In the genomic region with DNA sequence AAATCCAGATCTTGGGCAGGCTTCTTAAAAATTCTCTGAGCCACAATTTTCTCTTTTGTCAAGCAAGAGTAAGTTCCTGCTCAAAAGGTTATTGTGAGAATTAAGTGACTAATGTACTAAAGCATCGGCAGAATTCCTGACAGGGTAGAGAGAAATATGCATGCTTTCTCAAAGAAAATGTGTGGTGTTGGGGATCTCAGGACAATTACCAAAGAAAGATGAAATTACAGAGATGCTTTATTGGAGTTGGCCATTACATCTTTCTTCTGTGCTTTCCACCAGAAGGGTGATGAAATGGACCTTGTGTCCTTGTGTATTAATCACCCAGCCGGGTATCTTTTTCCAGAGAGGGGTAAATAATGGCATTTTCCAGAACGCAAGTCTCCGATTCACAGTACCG, we compare ENCODE assay signal across 22 cellular contexts. TPM values are rescaled to one million over a fixed set of nuclear protein-coding genes. Genes with fewer than 3 reads are reported as not detected.
DNase-seq lines count a peak whose midpoint lies in the region; ATAC-seq and TF ChIP-seq lines count a peak whose summit lies in the region.
"Had no signal": no experiment of that assay in that cellular context is flagged by ENCODE, and none has a peak within 500 bp of the region (broad histone marks: within the 10 kb centered on the region; RNA-seq: fewer than 3 reads in every experiment).

No MANE protein-coding gene starts in this region.

- H3K9me3 Mint-ChIP-seq in activated naive CD8-positive, alpha-beta T cell (ENCODE audit: low read depth), result no peaks in the 10 kb centered on the region
- no peaks in the 10 kb centered on the region for H3K9me3 Mint-ChIP-seq in activated naive CD8-positive, alpha-beta T cell treated with anti-CD3 and anti-CD28 coated beads, Interleukin-2, amount 50 U/mL, for 24 hours
- H3K9me3 Mint-ChIP-seq in activated T-helper 17 cell treated with anti-CD3 and anti-CD28 coated beads, Interleukin-2, amount 50 U/mL, for 72 hours, result no peaks in the 10 kb centered on the region
- H3K9me3 Mint-ChIP-seq in type B pancreatic cell (no peaks in the 10 kb centered on the region), mesothelial cell of epicardium (peaks cover 4% of the 10 kb centered on the region)
- H3K9me3 Mint-ChIP-seq: activated CD4-positive, alpha-beta T cell treated with anti-CD3 and anti-CD28 coated beads, Interleukin-2, amount 10 ng/mL, durations not matched to agents 7 days and 5 days had no signal

- no peak overlapping the region for H4K8ac ChIP-seq in mesenchymal stem cell (ENCODE audit: low read length)

- no peak overlapping the region for H2AFZ ChIP-seq in mesenchymal stem cell (ENCODE audit: low read depth, low read length)
- H2AFZ ChIP-seq: parathyroid adenoma had no signal

- H2BK5ac ChIP-seq in mesenchymal stem cell (ENCODE audit: low read depth, low read length, poor library complexity, severe bottlenecking), result no peak overlapping the region

- no peak overlapping the region for H3K23ac ChIP-seq in mesenchymal stem cell (ENCODE audit: low read length in 2 of 2)

- DNase-seq in activated naive CD8-positive, alpha-beta T cell treated with anti-CD3 and anti-CD28 coated beads, Interleukin-2, amount 50 U/mL, for 24 hours, result no peak
- DNase-seq in mesenchymal stem cell (no peak), type B pancreatic cell (ENCODE audit: extremely low spot score, unreplicated experiment) (no peak), mesothelial cell of epicardium (ENCODE audit: low spot score in 2 of 2, unreplicated experiment in 2 of 2) (no peak)
- DNase-seq in effector memory CD4-positive, alpha-beta T cell, result no peak
- DNase-seq: activated CD4-positive, alpha-beta T cell treated with anti-CD3 and anti-CD28 coated beads, Interleukin-2, amount 10 ng/mL, durations not matched to agents 7 days and 5 days; activated CD8-positive, alpha-beta memory T cell treated with anti-CD3 and anti-CD28 coated beads, Interleukin-2, amount 50 U/mL, for 4 hours; activated gamma-delta T cell treated with Interleukin-2 at 50 U/mL for 16 hours; CD4-positive, CD25-positive, alpha-beta regulatory T cell; cortex of kidney; HCEC 1CT; IMR-90; NCI-H1694 treated with DMSO at 0.1 percent for 48 hours; stimulated activated CD4-positive, alpha-beta T cell treated with anti-CD3 and anti-CD28 coated beads, Interleukin-4, amount 100 ng/mL, for 1 hour had no signal

- no peak for ATAC-seq in activated naive CD8-positive, alpha-beta T cell treated with anti-CD3 and anti-CD28 coated beads, Interleukin-2, amount 50 U/mL, for 24 hours
- no peak for ATAC-seq in activated T-helper 17 cell treated with anti-CD3 and anti-CD28 coated beads, Interleukin-2, amount 50 U/mL, for 72 hours (replicated peaks)
- no peak for ATAC-seq in GM21390 (IDR thresholded peaks at IDR 0.05; ENCODE audit: unreplicated experiment)

- H4K91ac ChIP-seq in mesenchymal stem cell (ENCODE audit: low read length), result no peak overlapping the region

- peaks cover 33% of the 10 kb centered on the region for H3K27me3 Mint-ChIP-seq in activated naive CD8-positive, alpha-beta T cell
- H3K27me3 Mint-ChIP-seq in activated naive CD8-positive, alpha-beta T cell treated with anti-CD3 and anti-CD28 coated beads, Interleukin-2, amount 50 U/mL, for 24 hours, result peaks cover 52% of the 10 kb centered on the region
- H3K27me3 Mint-ChIP-seq in activated T-helper 17 cell treated with anti-CD3 and anti-CD28 coated beads, Interleukin-2, amount 50 U/mL, for 72 hours, result peaks cover 36% of the 10 kb centered on the region
- H3K27me3 Mint-ChIP-seq in type B pancreatic cell, result peaks cover 24% of the 10 kb centered on the region
- H3K27me3 Mint-ChIP-seq in mesothelial cell of epicardium (ENCODE audit: low read depth), result peaks cover 21% of the 10 kb centered on the region

- H3K18ac ChIP-seq in mesenchymal stem cell (ENCODE audit: low read depth in 1 of 2, low read length in 2 of 2), result no peak overlapping the region

- TF ChIP-seq CTCF in type B pancreatic cell (conservative IDR thresholded peaks at IDR 0.05), result no peak
- no peak for TF ChIP-seq CTCF in mesothelial cell of epicardium (IDR thresholded peaks at IDR 0.05; ENCODE audit: unreplicated experiment)

- H3K9ac ChIP-seq in mesenchymal stem cell (ENCODE audit: low read length), result no peak overlapping the region
- H3K9ac ChIP-seq: parathyroid adenoma had no signal

- no peak overlapping the region for H2BK15ac ChIP-seq in mesenchymal stem cell (ENCODE audit: low read depth, poor library complexity, severe bottlenecking)

- H3K4me2 ChIP-seq in mesenchymal stem cell (ENCODE audit: low read length, poor library complexity, severe bottlenecking), result peak overlapping the region; percentile 12

- 88% methylated on average over 5 of the region's 5 CpGs for WGBS in mesenchymal stem cell

- H3K36me3 Mint-ChIP-seq in activated naive CD8-positive, alpha-beta T cell, result peaks cover 2% of the 10 kb centered on the region
- no peaks in the 10 kb centered on the region for H3K36me3 Mint-ChIP-seq in activated naive CD8-positive, alpha-beta T cell treated with anti-CD3 and anti-CD28 coated beads, Interleukin-2, amount 50 U/mL, for 24 hours (ENCODE audit: low read depth)
- H3K36me3 Mint-ChIP-seq in activated T-helper 17 cell treated with anti-CD3 and anti-CD28 coated beads, Interleukin-2, amount 50 U/mL, for 72 hours (ENCODE audit: low read depth), result no peaks in the 10 kb centered on the region
- H3K36me3 Mint-ChIP-seq in type B pancreatic cell, result peaks cover 8% of the 10 kb centered on the region
- H3K36me3 Mint-ChIP-seq in mesothelial cell of epicardium, result no peaks in the 10 kb centered on the region
- H3K36me3 Mint-ChIP-seq: CD4-positive, CD25-positive, alpha-beta regulatory T cell had no signal

- no peak overlapping the region for H3K27ac Mint-ChIP-seq in activated naive CD8-positive, alpha-beta T cell
- H3K27ac Mint-ChIP-seq in activated naive CD8-positive, alpha-beta T cell treated with anti-CD3 and anti-CD28 coated beads, Interleukin-2, amount 50 U/mL, for 24 hours, result no peak overlapping the region
- H3K27ac Mint-ChIP-seq in activated T-helper 17 cell treated with anti-CD3 and anti-CD28 coated beads, Interleukin-2, amount 50 U/mL, for 72 hours, result no peak overlapping the region
- H3K27ac Mint-ChIP-seq in type B pancreatic cell (peak overlapping the region; percentile 23), mesothelial cell of epicardium (no peak overlapping the region)
- H3K27ac Mint-ChIP-seq: CD4-positive, CD25-positive, alpha-beta regulatory T cell had no signal

- H3K4me3 ChIP-seq in mesenchymal stem cell (ENCODE audit: insufficient read depth in 1 of 2, low read depth in 1 of 2, low read length in 2 of 2), result no peak overlapping the region
- H3K4me3 ChIP-seq in effector memory CD4-positive, alpha-beta T cell (ENCODE audit: insufficient read depth, low read depth, low read length, poor library complexity, severe bottlenecking), result no peak overlapping the region
- H3K4me3 ChIP-seq: ascending aorta had no signal

- H2BK12ac ChIP-seq in mesenchymal stem cell (ENCODE audit: low read length in 2 of 2), result no peak overlapping the region

- peaks cover 6% of the 10 kb centered on the region for H3K4me1 ChIP-seq in mesenchymal stem cell (ENCODE audit: control insufficient read depth, insufficient read depth, low read depth, low read length)
- H3K4me1 ChIP-seq in effector memory CD4-positive, alpha-beta T cell (ENCODE audit: control insufficient read depth, insufficient read depth, low read length, poor library complexity, severe bottlenecking), result peaks cover 10% of the 10 kb centered on the region

- H3K27me3 ChIP-seq in mesenchymal stem cell (ENCODE audit: control insufficient read depth in 1 of 2, insufficient read depth in 1 of 2, low read length in 2 of 2), result peaks cover 0 to 32% of the 10 kb centered on the region in 2 experiments
- peaks cover 24% of the 10 kb centered on the region for H3K27me3 ChIP-seq in effector memory CD4-positive, alpha-beta T cell (replicated peaks; ENCODE audit: control insufficient read depth, insufficient read depth, low read length, poor library complexity, severe bottlenecking)

- peak overlapping the region; percentile 67 for H3K27ac ChIP-seq in mesenchymal stem cell (ENCODE audit: low read length, poor library complexity, severe bottlenecking)
- no peak overlapping the region for H3K27ac ChIP-seq in effector memory CD4-positive, alpha-beta T cell (ENCODE audit: insufficient read depth, low read length, poor library complexity, severe bottlenecking)
- H3K27ac ChIP-seq: ascending aorta, parathyroid adenoma, skin epidermis, suprapubic skin had no signal

- peak overlapping the region; percentile 10 for H3K4me3 Mint-ChIP-seq in activated naive CD8-positive, alpha-beta T cell
- H3K4me3 Mint-ChIP-seq in activated naive CD8-positive, alpha-beta T cell treated with anti-CD3 and anti-CD28 coated beads, Interleukin-2, amount 50 U/mL, for 24 hours, result no peak overlapping the region
- H3K4me3 Mint-ChIP-seq in activated T-helper 17 cell treated with anti-CD3 and anti-CD28 coated beads, Interleukin-2, amount 50 U/mL, for 72 hours, result peak overlapping the region; percentile 76
- H3K4me3 Mint-ChIP-seq in type B pancreatic cell, result peak overlapping the region; percentile 51
- no peak overlapping the region for H3K4me3 Mint-ChIP-seq in mesothelial cell of epicardium

- no peak overlapping the region for H2AK5ac ChIP-seq in mesenchymal stem cell (ENCODE audit: low read length, severe bottlenecking)

- H3K14ac ChIP-seq in mesenchymal stem cell (ENCODE audit: low read length in 2 of 2), result no peak overlapping the region

- no peaks in the 10 kb centered on the region for H3K36me3 ChIP-seq in mesenchymal stem cell (ENCODE audit: control insufficient read depth in 1 of 2, insufficient read depth in 2 of 2, low read depth in 1 of 2, low read length in 2 of 2)
- H3K36me3 ChIP-seq in effector memory CD4-positive, alpha-beta T cell (ENCODE audit: control insufficient read depth, insufficient read depth, low read length), result no peaks in the 10 kb centered on the region
- H3K36me3 ChIP-seq: ascending aorta, suprapubic skin had no signal

- no peaks in the 10 kb centered on the region for H3K79me1 ChIP-seq in mesenchymal stem cell (replicated peaks; ENCODE audit: low read length, poor library complexity, severe bottlenecking)

- no peak overlapping the region for H3K4ac ChIP-seq in mesenchymal stem cell (ENCODE audit: low read depth in 1 of 2, low read length in 2 of 2)

- peaks cover 13% of the 10 kb centered on the region for H3K4me1 Mint-ChIP-seq in activated naive CD8-positive, alpha-beta T cell (ENCODE audit: low read depth)
- H3K4me1 Mint-ChIP-seq in activated naive CD8-positive, alpha-beta T cell treated with anti-CD3 and anti-CD28 coated beads, Interleukin-2, amount 50 U/mL, for 24 hours, result peaks cover 15% of the 10 kb centered on the region
- H3K4me1 Mint-ChIP-seq in activated T-helper 17 cell treated with anti-CD3 and anti-CD28 coated beads, Interleukin-2, amount 50 U/mL, for 72 hours, result peaks cover 6% of the 10 kb centered on the region
- H3K4me1 Mint-ChIP-seq in type B pancreatic cell (ENCODE audit: unreplicated experiment), result peaks cover 21% of the 10 kb centered on the region
- H3K4me1 Mint-ChIP-seq in mesothelial cell of epicardium, result peaks cover 33% of the 10 kb centered on the region

- no peak overlapping the region for H2BK120ac ChIP-seq in mesenchymal stem cell (ENCODE audit: low read depth, low read length)

- H3K9me3 ChIP-seq in mesenchymal stem cell (ENCODE audit: control insufficient read depth, low read length), result no peaks in the 10 kb centered on the region
- H3K9me3 ChIP-seq in effector memory CD4-positive, alpha-beta T cell (ENCODE audit: control insufficient read depth, low read length), result no peaks in the 10 kb centered on the region
- H3K9me3 ChIP-seq: ascending aorta, suprapubic skin had no signal

RNA-seq across cellular contexts. Expression of a gene that starts 1.7 kb away (rescaled TPM):
- 1 to 10 TPM in 1 of 2 donors, under 1 TPM in 1; 0.87 to 1.2 TPM for total RNA-seq in activated T-helper 17 cell treated with anti-CD3 and anti-CD28 coated beads, Interleukin-2, amount 50 U/mL, for 72 hours
- 1.4 TPM for polyA plus RNA-seq in mesenchymal stem cell (2013, experiment 1 of 2)
- 1.5 TPM for polyA plus RNA-seq in mesenchymal stem cell (2013, experiment 2 of 2)
- total RNA-seq in type B pancreatic cell (ENCODE audit: low replicate concordance) (6.6 and 16.9 TPM in 2 replicates), mesothelial cell of epicardium (8.9 to 10.2 TPM (median 9.7 TPM) in 3 replicates)
- total RNA-seq: ascending aorta; CD4-positive, CD25-positive, alpha-beta regulatory T cell; endothelial cell of umbilical vein; IMR-90 had no signal
- polyA plus RNA-seq: CD4-positive, CD25-positive, alpha-beta regulatory T cell; IMR-90 had no signal

Comparison
In these comparisons a context has a peak if more than half of its experiments do, and no peak if none do; other contexts are left out.
1. H3K4me3 Mint-ChIP-seq: peak in activated naive CD8-positive, alpha-beta T cell (single experiment), activated T-helper 17 cell treated with anti-CD3 and anti-CD28 coated beads, Interleukin-2, amount 50 U/mL, for 72 hours (single experiment) and type B pancreatic cell (single experiment); none in activated naive CD8-positive, alpha-beta T cell treated with anti-CD3 and anti-CD28 coated beads, Interleukin-2, amount 50 U/mL, for 24 hours (single experiment) and mesothelial cell of epicardium (single experiment).